In the genomic region with DNA sequence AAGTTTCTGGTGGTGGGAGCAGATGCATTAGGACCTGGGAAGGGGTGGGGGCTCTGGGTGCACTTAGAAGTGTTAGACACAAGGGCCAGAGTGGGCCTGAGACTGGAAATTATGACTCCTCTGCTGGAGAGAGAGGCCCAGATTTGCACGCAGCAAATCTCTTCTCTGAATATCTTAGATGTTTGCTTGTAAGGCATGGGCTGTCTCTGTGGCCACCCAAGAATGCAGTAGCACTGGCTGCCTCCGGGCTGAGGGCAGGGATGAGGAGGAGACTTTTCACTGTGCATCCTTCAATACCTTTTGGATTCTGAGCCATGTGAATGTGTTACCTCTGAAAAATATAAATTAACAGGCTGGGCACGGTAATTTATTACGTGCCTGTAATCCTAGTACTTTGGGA, we compare ENCODE assay signal across 19 cellular contexts. TPM values are rescaled to one million over a fixed set of nuclear protein-coding genes. Genes with fewer than 3 reads are reported as not detected.
"Had no signal": no experiment of that assay in that cellular context is flagged by ENCODE, and none has a peak within 500 bp of the region (broad histone marks: within the 10 kb centered on the region; RNA-seq: fewer than 3 reads in every experiment).

No MANE protein-coding gene starts in this region.

- ATAC-seq: activated T-cell treated with anti-CD3 and anti-CD28 coated beads, Interleukin-2, amount 50 U/mL, for 72 hours; gastrocnemius medialis; heart right ventricle; left cardiac atrium; lower lobe of right lung had no signal

- H3K4me3 ChIP-seq: breast epithelium, gastrocnemius medialis, heart right ventricle, lower lobe of right lung, ovary, sigmoid colon had no signal

- DNase-seq: activated CD4-positive, alpha-beta T cell treated with anti-CD3 and anti-CD28 coated beads, Interleukin-2, amount 10 ng/mL, durations not matched to agents 7 days and 5 days; activated CD4-positive, CD25-positive, alpha-beta regulatory T cell; activated CD8-positive, alpha-beta memory T cell treated with anti-CD3 and anti-CD28 coated beads, Interleukin-2, amount 50 U/mL, for 48 hours; activated gamma-delta T cell; activated naive CD8-positive, alpha-beta T cell treated with anti-CD3 and anti-CD28 coated beads for 36 hours; activated T-cell treated with anti-CD3 and anti-CD28 coated beads, Interleukin-2, amount 50 U/mL, for 72 hours; cerebellar nuclear complex; gastrocnemius medialis; heart right ventricle; left cardiac atrium; lower lobe of right lung; midbrain; ovary; sigmoid colon; stimulated activated CD4-positive, alpha-beta T cell treated with anti-CD3 and anti-CD28 coated beads, Interleukin-12 subunit alpha, Interleukin-12 subunit beta, amount 100 ng/mL, for 4 hours; stimulated activated CD4-positive, alpha-beta T cell treated with anti-CD3 and anti-CD28 coated beads, Interleukin-2, amount 100 ng/mL, for 24 hours; SW 1271 had no signal

- H3K9me3 ChIP-seq: breast epithelium, gastrocnemius medialis, heart right ventricle, lower lobe of right lung, ovary, sigmoid colon had no signal

- H3K4me3 Mint-ChIP-seq: activated CD4-positive, alpha-beta T cell treated with anti-CD3 and anti-CD28 coated beads, Interleukin-2, amount 10 ng/mL, durations not matched to agents 7 days and 5 days; activated naive CD8-positive, alpha-beta T cell treated with anti-CD3 and anti-CD28 coated beads for 36 hours; activated T-cell treated with anti-CD3 and anti-CD28 coated beads, Interleukin-2, amount 50 U/mL, for 72 hours had no signal

- H3K27ac Mint-ChIP-seq: activated CD4-positive, alpha-beta T cell treated with anti-CD3 and anti-CD28 coated beads, Interleukin-2, amount 10 ng/mL, durations not matched to agents 7 days and 5 days; activated naive CD8-positive, alpha-beta T cell treated with anti-CD3 and anti-CD28 coated beads for 36 hours; activated T-cell treated with anti-CD3 and anti-CD28 coated beads, Interleukin-2, amount 50 U/mL, for 72 hours had no signal

- H3K9me3 Mint-ChIP-seq: activated CD4-positive, alpha-beta T cell treated with anti-CD3 and anti-CD28 coated beads, Interleukin-2, amount 10 ng/mL, durations not matched to agents 7 days and 5 days; activated naive CD8-positive, alpha-beta T cell treated with anti-CD3 and anti-CD28 coated beads for 36 hours; activated T-cell treated with anti-CD3 and anti-CD28 coated beads, Interleukin-2, amount 50 U/mL, for 72 hours had no signal

- H3K27ac ChIP-seq: breast epithelium, gastrocnemius medialis, heart right ventricle, lower lobe of right lung, ovary, sigmoid colon had no signal

- H3K27me3 ChIP-seq: breast epithelium, gastrocnemius medialis, heart right ventricle, ovary, sigmoid colon had no signal

- H3K27me3 Mint-ChIP-seq: activated naive CD8-positive, alpha-beta T cell treated with anti-CD3 and anti-CD28 coated beads for 36 hours had no signal

- H3K36me3 ChIP-seq: breast epithelium, ovary had no signal

- H3K4me1 ChIP-seq: breast epithelium, gastrocnemius medialis, sigmoid colon had no signal

RNA-seq across cellular contexts. Expression of gene CIDEB, which starts 22.4 kb away (rescaled TPM):
- total RNA-seq: myocyte had no signal
